In the genomic region with DNA sequence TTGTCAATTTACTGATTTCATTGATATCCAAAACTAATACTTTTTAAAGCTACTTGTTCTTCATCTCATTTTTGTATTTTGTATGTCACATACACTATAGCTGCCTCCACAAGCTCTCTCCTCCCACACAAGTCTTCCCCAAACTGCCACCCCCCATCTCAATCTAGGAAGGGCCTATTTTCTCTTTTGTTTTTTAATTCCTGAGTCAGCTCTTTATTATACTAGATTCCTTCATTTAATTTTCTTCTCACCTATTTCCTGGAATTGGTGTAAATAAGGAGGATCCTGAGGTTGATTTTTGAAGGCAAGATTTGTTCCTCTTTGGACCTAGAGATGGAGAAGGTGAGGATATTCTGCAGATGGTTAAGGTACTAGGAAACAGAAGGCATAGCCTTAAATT, we compare ENCODE assay signal across 39 cellular contexts.
"Had no signal": no experiment of that assay in that cellular context is flagged by ENCODE, and none has a peak within 500 bp of the region (broad histone marks: within the 10 kb centered on the region; RNA-seq: fewer than 3 reads in every experiment).

No MANE protein-coding gene starts in this region.

- H3K36me3 Mint-ChIP-seq: activated naive CD4-positive, alpha-beta T cell treated with anti-CD3 and anti-CD28 coated beads, Interleukin-2, amount 10 ng/mL, durations not matched to agents 7 days and 5 days; activated naive CD4-positive, alpha-beta T cell treated with anti-CD3 and anti-CD28 coated beads, Interleukin-2, amount 50 U/mL, for 24 hours; activated naive CD4-positive, alpha-beta T cell treated with anti-CD3 and anti-CD28 coated beads, Interleukin-2, amount 50 U/mL, for 72 hours; activated naive CD8-positive, alpha-beta T cell; activated naive CD8-positive, alpha-beta T cell treated with anti-CD3 and anti-CD28 coated beads for 36 hours; activated naive CD8-positive, alpha-beta T cell treated with anti-CD3 and anti-CD28 coated beads, Interleukin-2, amount 10 ng/mL, durations not matched to agents 7 days and 5 days; brain had no signal

- FAIRE-seq: astrocyte, bronchial epithelial cell had no signal

- H3K36me3 ChIP-seq: adrenal gland, ascending aorta, brain microvascular endothelial cell, breast epithelium, cardiac muscle cell had no signal

- H3K27me3 Mint-ChIP-seq: activated naive CD4-positive, alpha-beta T cell treated with anti-CD3 and anti-CD28 coated beads, Interleukin-2, amount 10 ng/mL, durations not matched to agents 7 days and 5 days; activated naive CD4-positive, alpha-beta T cell treated with anti-CD3 and anti-CD28 coated beads, Interleukin-2, amount 50 U/mL, for 24 hours; activated naive CD8-positive, alpha-beta T cell; activated naive CD8-positive, alpha-beta T cell treated with anti-CD3 and anti-CD28 coated beads for 36 hours; activated naive CD8-positive, alpha-beta T cell treated with anti-CD3 and anti-CD28 coated beads, Interleukin-2, amount 10 ng/mL, durations not matched to agents 7 days and 5 days; activated naive CD8-positive, alpha-beta T cell treated with anti-CD3 and anti-CD28 coated beads, Interleukin-2, amount 50 U/mL, for 24 hours; activated T-cell treated with anti-CD3 and anti-CD28 coated beads, Interleukin-2, amount 50 U/mL, for 24 hours; activated T-helper 17 cell treated with anti-CD3 and anti-CD28 coated beads, Interleukin-2, amount 50 U/mL, for 72 hours; brain; central memory CD8-positive, alpha-beta T cell had no signal

- H3K4me1 Mint-ChIP-seq: activated naive CD4-positive, alpha-beta T cell treated with anti-CD3 and anti-CD28 coated beads, Interleukin-2, amount 10 ng/mL, durations not matched to agents 7 days and 5 days; activated naive CD4-positive, alpha-beta T cell treated with anti-CD3 and anti-CD28 coated beads, Interleukin-2, amount 50 U/mL, for 24 hours; activated naive CD8-positive, alpha-beta T cell treated with anti-CD3 and anti-CD28 coated beads for 36 hours; activated naive CD8-positive, alpha-beta T cell treated with anti-CD3 and anti-CD28 coated beads, Interleukin-2, amount 10 ng/mL, durations not matched to agents 7 days and 5 days; activated naive CD8-positive, alpha-beta T cell treated with anti-CD3 and anti-CD28 coated beads, Interleukin-2, amount 50 U/mL, for 24 hours; activated T-helper 17 cell treated with anti-CD3 and anti-CD28 coated beads, Interleukin-2, amount 50 U/mL, for 72 hours; central memory CD8-positive, alpha-beta T cell had no signal

- H3K4me3 ChIP-seq: adrenal gland, ascending aorta, body of pancreas, breast epithelium, cardiac muscle cell had no signal

- H3K4me3 Mint-ChIP-seq: activated naive CD4-positive, alpha-beta T cell treated with anti-CD3 and anti-CD28 coated beads for 36 hours; activated naive CD4-positive, alpha-beta T cell treated with anti-CD3 and anti-CD28 coated beads, Interleukin-2, amount 10 ng/mL, durations not matched to agents 7 days and 5 days; activated naive CD4-positive, alpha-beta T cell treated with anti-CD3 and anti-CD28 coated beads, Interleukin-2, amount 50 U/mL, for 24 hours; activated naive CD8-positive, alpha-beta T cell; activated naive CD8-positive, alpha-beta T cell treated with anti-CD3 and anti-CD28 coated beads for 36 hours; activated naive CD8-positive, alpha-beta T cell treated with anti-CD3 and anti-CD28 coated beads, Interleukin-2, amount 10 ng/mL, durations not matched to agents 7 days and 5 days; activated naive CD8-positive, alpha-beta T cell treated with anti-CD3 and anti-CD28 coated beads, Interleukin-2, amount 50 U/mL, for 24 hours; activated T-cell treated with anti-CD3 and anti-CD28 coated beads, Interleukin-2, amount 50 U/mL, for 24 hours; activated T-cell treated with anti-CD3 and anti-CD28 coated beads, Interleukin-2, amount 50 U/mL, for 4 hours; activated T-cell treated with anti-CD3 and anti-CD28 coated beads, Interleukin-2, amount 50 U/mL, for 72 hours; activated T-helper 1 cell treated with anti-CD3 and anti-CD28 coated beads, Interleukin-12 subunit alpha, Interleukin-12 subunit beta, Interleukin-2, Interleukin-4 antibody, amounts not matched to agents 30 ng/mL and 10 ng/mL and 1 ng/mL, durations not matched to agents 14 hours and 24 hours and 36 hours; activated T-helper 17 cell treated with anti-CD3 and anti-CD28 coated beads, Interleukin-2, amount 50 U/mL, for 72 hours; brain; central memory CD8-positive, alpha-beta T cell had no signal

- DNase-seq: activated effector memory CD4-positive, alpha-beta T cell treated with anti-CD3 and anti-CD28 coated beads, Interleukin-2, amount 50 U/mL, for 16 hours; activated effector memory CD4-positive, alpha-beta T cell treated with Interleukin-2 at 50 U/mL for 16 hours; activated gamma-delta T cell; activated gamma-delta T cell treated with Interleukin-2 at 50 U/mL for 16 hours; activated naive CD4-positive, alpha-beta T cell; activated naive CD4-positive, alpha-beta T cell treated with anti-CD3 and anti-CD28 coated beads for 36 hours; activated naive CD4-positive, alpha-beta T cell treated with anti-CD3 and anti-CD28 coated beads, Interleukin-2, amount 10 ng/mL, durations not matched to agents 7 days and 5 days; activated naive CD4-positive, alpha-beta T cell treated with anti-CD3 and anti-CD28 coated beads, Interleukin-2, amount 50 U/mL, for 16 hours; activated naive CD4-positive, alpha-beta T cell treated with Interleukin-2 at 50 U/mL for 16 hours; activated naive CD8-positive, alpha-beta T cell treated with anti-CD3 and anti-CD28 coated beads for 36 hours; activated naive CD8-positive, alpha-beta T cell treated with anti-CD3 and anti-CD28 coated beads, Interleukin-2, amount 10 ng/mL, durations not matched to agents 7 days and 5 days; activated naive CD8-positive, alpha-beta T cell treated with anti-CD3 and anti-CD28 coated beads, Interleukin-2, amount 50 U/mL, for 24 hours; activated T-cell treated with anti-CD3 and anti-CD28 coated beads, Interleukin-2, amount 50 U/mL, for 1 hour; activated T-cell treated with anti-CD3 and anti-CD28 coated beads, Interleukin-2, amount 50 U/mL, for 24 hours; activated T-cell treated with anti-CD3 and anti-CD28 coated beads, Interleukin-2, amount 50 U/mL, for 4 hours; activated T-cell treated with anti-CD3 and anti-CD28 coated beads, Interleukin-2, amount 50 U/mL, for 48 hours; activated T-cell treated with anti-CD3 and anti-CD28 coated beads, Interleukin-2, amount 50 U/mL, for 72 hours; adrenal gland; amniotic stem cell; amygdala; anterior cingulate cortex; aorta; body of pancreas; brain microvascular endothelial cell; central memory CD4-positive, alpha-beta T cell; cerebellar nuclear complex had no signal

- H3K9me3 ChIP-seq: ascending aorta, body of pancreas, breast epithelium had no signal

- H3K27me3 ChIP-seq: adrenal gland, ascending aorta, body of pancreas, brain microvascular endothelial cell, breast epithelium, cardiac muscle cell had no signal

- H3K4me1 ChIP-seq: adrenal gland, ascending aorta, body of pancreas, breast epithelium had no signal

- H3K27ac Mint-ChIP-seq: activated naive CD4-positive, alpha-beta T cell treated with anti-CD3 and anti-CD28 coated beads for 36 hours; activated naive CD4-positive, alpha-beta T cell treated with anti-CD3 and anti-CD28 coated beads, Interleukin-2, amount 10 ng/mL, durations not matched to agents 7 days and 5 days; activated naive CD4-positive, alpha-beta T cell treated with anti-CD3 and anti-CD28 coated beads, Interleukin-2, amount 50 U/mL, for 24 hours; activated naive CD4-positive, alpha-beta T cell treated with anti-CD3 and anti-CD28 coated beads, Interleukin-2, amount 50 U/mL, for 72 hours; activated naive CD8-positive, alpha-beta T cell; activated naive CD8-positive, alpha-beta T cell treated with anti-CD3 and anti-CD28 coated beads for 36 hours; activated naive CD8-positive, alpha-beta T cell treated with anti-CD3 and anti-CD28 coated beads, Interleukin-2, amount 10 ng/mL, durations not matched to agents 7 days and 5 days; activated naive CD8-positive, alpha-beta T cell treated with anti-CD3 and anti-CD28 coated beads, Interleukin-2, amount 50 U/mL, for 24 hours; activated T-cell treated with anti-CD3 and anti-CD28 coated beads, Interleukin-2, amount 50 U/mL, for 24 hours; activated T-cell treated with anti-CD3 and anti-CD28 coated beads, Interleukin-2, amount 50 U/mL, for 72 hours; activated T-helper 1 cell treated with anti-CD3 and anti-CD28 coated beads, Interleukin-12 subunit alpha, Interleukin-12 subunit beta, Interleukin-2, Interleukin-4 antibody, amounts not matched to agents 30 ng/mL and 10 ng/mL and 1 ng/mL, durations not matched to agents 14 hours and 24 hours and 36 hours; activated T-helper 17 cell treated with anti-CD3 and anti-CD28 coated beads, Interleukin-2, amount 50 U/mL, for 72 hours; activated T-helper 2 cell treated with anti-CD3 and anti-CD28 coated beads, Interferon-gamma antibody, Interleukin-2, Interleukin-4, amounts not matched to agents 10 μg/mL and 5 μg/mL and 100 μg/mL, durations not matched to agents 14 hours and 24 hours and 36 hours; brain had no signal

- ATAC-seq: activated naive CD4-positive, alpha-beta T cell treated with anti-CD3 and anti-CD28 coated beads, Interleukin-2, amount 50 U/mL, for 72 hours; activated naive CD8-positive, alpha-beta T cell treated with anti-CD3 and anti-CD28 coated beads, Interleukin-2, amount 50 U/mL, for 24 hours; activated T-cell treated with anti-CD3 and anti-CD28 coated beads, Interleukin-2, amount 50 U/mL, for 4 hours; activated T-cell treated with anti-CD3 and anti-CD28 coated beads, Interleukin-2, amount 50 U/mL, for 72 hours; activated T-helper 17 cell treated with anti-CD3 and anti-CD28 coated beads, Interleukin-2, amount 50 U/mL, for 72 hours; body of pancreas had no signal

- H3K27ac ChIP-seq: adrenal gland, ascending aorta, body of pancreas, brain microvascular endothelial cell, breast epithelium, cardiac muscle cell had no signal
